1 cellular context compared by ENCODE assay signal in genomic region chr14:55904086-55904485, GRCh38.
TF ChIP-seq lines count a peak whose summit lies in the region.

No MANE protein-coding gene starts in this region.

TF ChIP-seq in GM23338, 12 proteins besides CTCF, POLR2A, EP300 and RAD21 (continued from another document):
- TF ChIP-seq REST (IDR thresholded peaks at IDR 0.05; ENCODE audit: unreplicated experiment) (no peak), STAT1 (IDR thresholded peaks at IDR 0.05; ENCODE audit: unreplicated experiment) (no peak)
